31 cellular contexts compared by ENCODE assay signal in the genomic region with DNA sequence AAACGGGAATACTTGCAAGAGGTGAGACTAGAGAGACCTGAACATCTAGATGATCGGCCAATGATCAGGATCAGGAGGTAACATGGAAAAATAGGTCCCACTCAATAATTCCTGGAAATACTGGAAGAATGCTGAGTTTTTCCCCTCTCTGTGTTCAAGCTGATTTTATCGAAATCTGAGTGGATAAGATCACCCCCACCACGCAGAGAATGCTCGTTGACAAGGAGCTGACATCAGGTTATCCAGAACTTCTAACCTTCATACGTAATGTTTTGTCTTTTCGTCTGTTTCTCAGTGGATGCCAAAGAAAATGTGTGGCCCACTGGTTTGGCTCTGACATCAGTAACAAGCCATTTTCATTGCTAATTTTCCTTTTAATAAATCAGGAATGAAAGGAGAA. TPM values are rescaled to one million over a fixed set of nuclear protein-coding genes. Genes with fewer than 3 reads are reported as not detected.
"Had no signal": no experiment of that assay in that cellular context is flagged by ENCODE, and none has a peak within 500 bp of the region (broad histone marks: within the 10 kb centered on the region; RNA-seq: fewer than 3 reads in every experiment).

No MANE protein-coding gene starts in this region.

- H3K4me3 Mint-ChIP-seq: dendritic cell treated with granulocyte-macrophage colony-stimulating factor and Interleukin-4, amounts not matched to agents 40 ng/mL and 50 ng/mL, for 4 days; effector memory CD8-positive, alpha-beta T cell; endodermal cell had no signal

- H3K9me3 Mint-ChIP-seq: dendritic cell treated with granulocyte-macrophage colony-stimulating factor and Interleukin-4, amounts not matched to agents 40 ng/mL and 50 ng/mL, for 4 days; effector memory CD8-positive, alpha-beta T cell; endodermal cell had no signal

- H3K4me1 ChIP-seq: colonic mucosa, esophagus muscularis mucosa, esophagus squamous epithelium, gastrocnemius medialis, gastroesophageal sphincter, heart left ventricle, heart right ventricle had no signal

- H3K27ac Mint-ChIP-seq: dendritic cell treated with granulocyte-macrophage colony-stimulating factor and Interleukin-4, amounts not matched to agents 40 ng/mL and 50 ng/mL, for 4 days; effector memory CD8-positive, alpha-beta T cell; endodermal cell had no signal

- H3K36me3 ChIP-seq: colonic mucosa, esophagus muscularis mucosa, esophagus squamous epithelium, gastrocnemius medialis, gastroesophageal sphincter, heart left ventricle, heart right ventricle had no signal

- H3K27me3 ChIP-seq: colonic mucosa, esophagus muscularis mucosa, foreskin keratinocyte, gastrocnemius medialis, gastroesophageal sphincter had no signal

- H3K4me3 ChIP-seq: colonic mucosa, coronary artery, dorsolateral prefrontal cortex, esophagus muscularis mucosa, esophagus squamous epithelium, gastrocnemius medialis, gastroesophageal sphincter, heart left ventricle, heart right ventricle had no signal

- H3K27ac ChIP-seq: colonic mucosa, dorsolateral prefrontal cortex, epithelial cell of prostate, esophagus muscularis mucosa, esophagus squamous epithelium, foreskin keratinocyte, gastrocnemius medialis, gastroesophageal sphincter, heart left ventricle, heart right ventricle had no signal

- H3K9me3 ChIP-seq: colonic mucosa, esophagus muscularis mucosa, esophagus squamous epithelium, gastrocnemius medialis, gastroesophageal sphincter, heart left ventricle, heart right ventricle had no signal

- DNase-seq: colonic mucosa; cortex of kidney; dermis blood vessel endothelial cell; dorsolateral prefrontal cortex; effector CD4-positive, alpha-beta T cell; effector CD8-positive, alpha-beta T cell; effector memory CD4-positive, alpha-beta T cell; effector memory CD8-positive, alpha-beta T cell; endodermal cell; erythroblast; esophagus squamous epithelium; foreskin fibroblast; foreskin keratinocyte; foreskin melanocyte; gastrocnemius medialis; glutamatergic neuron; head of caudate nucleus; heart left ventricle; heart right ventricle had no signal

- ATAC-seq: effector memory CD8-positive, alpha-beta T cell; esophagus mucosa; foreskin keratinocyte; gastrocnemius medialis; gastroesophageal sphincter; heart left ventricle; heart right ventricle had no signal

- FAIRE-seq: colon, endometrium, endothelial cell of umbilical vein, frontal cortex had no signal

RNA-seq across cellular contexts. Expression of a gene that starts 58.5 kb away (rescaled TPM):
- total RNA-seq: dermis blood vessel endothelial cell, dermis microvascular lymphatic vessel endothelial cell, endothelial cell of umbilical vein, glomerular endothelial cell had no signal
- polyA plus RNA-seq: endothelial cell of umbilical vein, foreskin keratinocyte had no signal
